Comparison of ENCODE assay signal across 17 cellular contexts in the genomic region with DNA sequence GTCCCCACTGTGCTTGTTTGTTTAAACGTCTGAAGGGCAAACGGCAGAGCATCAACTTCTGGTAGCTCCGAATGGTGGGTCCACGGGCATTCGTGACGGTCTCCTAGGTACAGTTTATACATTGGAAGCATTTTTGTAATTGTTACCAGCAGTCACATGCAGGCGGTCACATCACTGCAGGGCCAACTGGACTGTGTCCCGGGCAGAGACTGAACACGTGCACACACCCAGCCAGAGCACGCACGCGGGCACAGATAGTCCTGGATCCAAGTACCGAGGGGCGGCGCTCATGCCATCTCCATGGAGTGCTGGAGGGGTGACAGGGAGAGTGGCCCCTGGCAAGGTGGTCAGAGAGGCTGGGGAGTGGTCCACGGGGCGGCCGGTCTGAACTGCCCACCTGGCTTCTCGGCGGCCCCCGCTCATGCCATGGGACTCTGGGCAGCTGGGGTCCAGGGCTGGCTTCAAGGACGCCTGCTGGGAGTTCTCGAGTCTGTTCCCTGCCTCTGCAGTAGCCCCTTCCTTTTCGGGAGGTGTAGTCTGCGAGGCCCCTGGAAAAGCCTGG.
"Had no signal": no experiment of that assay in that cellular context is flagged by ENCODE, and none has a peak within 500 bp of the region (broad histone marks: within the 10 kb centered on the region; RNA-seq: fewer than 3 reads in every experiment).

No MANE protein-coding gene starts in this region.

- H3K9me3 ChIP-seq: colonic mucosa, gastroesophageal sphincter, lower lobe of right lung, neutrophil, upper lobe of right lung had no signal

- H3K36me3 ChIP-seq: colonic mucosa, neutrophil, upper lobe of right lung had no signal

- H3K27ac ChIP-seq: colonic mucosa, gastroesophageal sphincter, hepatocyte, lower lobe of right lung, neutrophil, upper lobe of right lung had no signal

- FAIRE-seq: kidney, TTC549 had no signal

- ATAC-seq: gastroesophageal sphincter; lower lobe of right lung; naive thymus-derived CD8-positive, alpha-beta T cell; sciatic nerve; upper lobe of right lung had no signal

- H3K27me3 ChIP-seq: colonic mucosa, gastroesophageal sphincter, hepatocyte, neutrophil, upper lobe of right lung had no signal

- DNase-seq: activated effector memory CD4-positive, alpha-beta T cell treated with Interleukin-2 at 50 U/mL for 16 hours; activated T-cell treated with anti-CD3 and anti-CD28 coated beads, Interleukin-2, amount 50 U/mL, for 24 hours; colonic mucosa; effector CD8-positive, alpha-beta T cell; kidney; lower lobe of right lung; naive thymus-derived CD8-positive, alpha-beta T cell; posterior cingulate gyrus; stimulated activated CD4-positive, alpha-beta T cell treated with anti-CD3 and anti-CD28 coated beads, Interleukin-12 subunit alpha, Interleukin-12 subunit beta, amount 100 ng/mL, for 4 hours; stimulated activated naive CD4-positive, alpha-beta T cell; T-helper 2 cell; upper lobe of right lung had no signal

- H3K4me3 ChIP-seq: colonic mucosa, gastroesophageal sphincter, hepatocyte, lower lobe of right lung, upper lobe of right lung had no signal
